In the genomic region with DNA sequence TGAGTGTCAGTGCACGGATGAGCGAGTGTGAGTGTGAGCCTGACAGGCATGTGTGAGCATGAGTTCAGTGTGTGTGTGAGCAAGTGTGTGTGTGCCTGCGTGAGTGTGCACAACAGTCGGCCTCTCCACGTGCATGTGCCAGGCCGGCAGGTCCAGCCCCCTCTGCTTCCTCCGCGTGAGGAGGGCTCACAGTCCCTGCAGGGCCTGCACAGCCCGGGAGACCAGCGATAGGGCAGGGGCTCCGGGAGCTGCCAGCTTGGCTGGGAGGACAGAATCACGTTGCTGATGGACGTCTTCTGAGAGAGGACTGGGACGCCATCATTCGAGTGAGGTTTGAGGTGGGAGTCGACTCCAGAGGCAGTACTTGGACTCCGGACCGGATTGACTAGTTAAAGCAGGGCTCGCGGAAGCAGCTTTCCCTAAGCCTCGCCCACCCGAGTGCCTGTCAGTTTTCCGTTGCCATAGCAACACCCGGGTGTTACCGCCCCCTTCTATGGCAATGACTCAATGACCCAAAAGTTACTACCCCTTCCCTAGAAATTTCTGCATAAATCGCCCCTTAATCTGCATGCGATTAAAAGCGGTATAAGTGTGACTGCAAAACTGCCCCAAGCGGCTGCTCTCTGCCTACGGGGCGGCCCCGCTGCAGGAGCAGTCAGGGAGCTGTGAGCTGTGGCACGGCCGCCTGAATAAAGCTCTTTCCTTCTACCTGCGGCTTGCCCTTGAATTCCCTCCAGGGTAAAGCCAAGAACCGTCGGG, we compare ENCODE assay signal across 8 cellular contexts. TPM values are rescaled to one million over a fixed set of nuclear protein-coding genes. Genes with fewer than 3 reads are reported as not detected.
DNase-seq lines count a peak whose midpoint lies in the region; ATAC-seq and TF ChIP-seq lines count a peak whose summit lies in the region.

No MANE protein-coding gene starts in this region.

- 6% methylated on average over 37 of the region's 37 CpGs for WGBS in lung, 2 donors

- H3K9ac ChIP-seq in HUES48 (ENCODE audit: low read depth, low read length) = no peak overlapping the region

- peak; percentile 92 for DNase-seq in AG08396 (ENCODE audit: low spot score)
- DNase-seq in GM19240 (ENCODE audit: insufficient read length, low spot score) = peak; percentile 22
- peak; percentile 48 to 51 for DNase-seq in activated CD4-positive, alpha-beta T cell treated with anti-CD3 and anti-CD28 coated beads, Interleukin-2, amount 50 U/mL, for 4 hours
- peak; percentile 24 for DNase-seq in effector CD4-positive, alpha-beta T cell
- peak; percentile 72 for DNase-seq in lung (ENCODE audit: low spot score)
- peak; percentile 64 to 70 for DNase-seq in stimulated activated CD4-positive, alpha-beta T cell treated with anti-CD3 and anti-CD28 coated beads, Interleukin-4, amount 100 ng/mL, for 48 hours (ENCODE audit: low read depth in 2 of 2)
- no peak for DNase-seq in NCI-H2081 treated with DMSO at 0.1 percent for 48 hours (lab: John Stamatoyannopoulos, UW)

- H3K4me1 ChIP-seq in HUES48 (ENCODE audit: control insufficient read depth, insufficient read depth, low read length) = peaks cover 4% of the 10 kb centered on the region
- peaks cover 0 to 7% of the 10 kb centered on the region in 2 donors for H3K4me1 ChIP-seq in lung (ENCODE audit: control insufficient read depth in 2 of 2, insufficient read depth in 2 of 2, low read length in 2 of 2)

- H3K27ac ChIP-seq in HUES48 (ENCODE audit: low read depth, low read length) (no peak overlapping the region), lung (ENCODE audit: low read depth in 1 of 2, low read length in 1 of 2) (no peak overlapping the region)

- no peaks in the 10 kb centered on the region for H3K27me3 ChIP-seq in HUES48 (ENCODE audit: control insufficient read depth, insufficient read depth, low read length)
- no peaks in the 10 kb centered on the region for H3K27me3 ChIP-seq in lung (ENCODE audit: control insufficient read depth, insufficient read depth)

- no peak for TF ChIP-seq CTCF in lung (IDR thresholded peaks at IDR 0.05; ENCODE audit: control extremely low read depth, extremely low read depth)

- no peaks in the 10 kb centered on the region for H3K9me3 ChIP-seq in HUES48 (ENCODE audit: control insufficient read depth, insufficient read depth, low read length)
- peaks cover 0 to 3% of the 10 kb centered on the region in 2 donors for H3K9me3 ChIP-seq in lung (ENCODE audit: control insufficient read depth in 2 of 2, insufficient read depth in 1 of 2, low read length in 1 of 2)

- H3K4me3 ChIP-seq in HUES48 (ENCODE audit: low read depth, low read length) (peak overlapping the region; percentile 53), lung (peak overlapping the region; percentile 16)

- ATAC-seq in lung (ENCODE audit: insufficient read depth, low FRiP score) = peak; percentile 56

- H3K36me3 ChIP-seq in HUES48 (ENCODE audit: control insufficient read depth, insufficient read depth, low read length) (no peaks in the 10 kb centered on the region), lung (ENCODE audit: control insufficient read depth in 2 of 2, insufficient read depth in 2 of 2, low read length in 2 of 2) (no peaks in the 10 kb centered on the region)

RNA-seq across cellular contexts. Expression of a gene that starts 19.7 kb away (rescaled TPM):
- 10 to 100 TPM; 10.3 to 18.8 TPM for total RNA-seq in lung
- polyA plus RNA-seq in lung = 1 to 10 TPM; 3.1 to 3.8 TPM
